ENCODE assay signal across 8 cellular contexts in genomic region chr1:29202584-29203340, GRCh38. TPM values are rescaled to one million over a fixed set of nuclear protein-coding genes. Genes with fewer than 3 reads are reported as not detected.
DNase-seq lines count a peak whose midpoint lies in the region; ATAC-seq, FAIRE-seq and TF ChIP-seq lines count a peak whose summit lies in the region.

No MANE protein-coding gene starts in this region.

- peaks cover 20% of the 10 kb centered on the region for H3K4me1 Mint-ChIP-seq in activated CD8-positive, alpha-beta memory T cell treated with anti-CD3 and anti-CD28 coated beads, Interleukin-2, amount 10 ng/mL, durations not matched to agents 7 days and 5 days
- H3K4me1 Mint-ChIP-seq in endothelial cell (ENCODE audit: unreplicated experiment) (peaks cover 7% of the 10 kb centered on the region), mesothelial cell of epicardium (peaks cover 16% of the 10 kb centered on the region)

- TF ChIP-seq CTCF in endothelial cell (IDR thresholded peaks at IDR 0.05; ENCODE audit: unreplicated experiment) (peak; percentile 96), mesothelial cell of epicardium (IDR thresholded peaks at IDR 0.05; ENCODE audit: unreplicated experiment) (peak; percentile 93)

- no peaks in the 10 kb centered on the region for H3K9me3 Mint-ChIP-seq in activated CD8-positive, alpha-beta memory T cell treated with anti-CD3 and anti-CD28 coated beads, Interleukin-2, amount 10 ng/mL, durations not matched to agents 7 days and 5 days (ENCODE audit: low read depth)
- H3K9me3 Mint-ChIP-seq in endothelial cell (ENCODE audit: unreplicated experiment) (no peaks in the 10 kb centered on the region), mesothelial cell of epicardium (no peaks in the 10 kb centered on the region)

- H3K27me3 Mint-ChIP-seq in activated CD8-positive, alpha-beta memory T cell treated with anti-CD3 and anti-CD28 coated beads, Interleukin-2, amount 10 ng/mL, durations not matched to agents 7 days and 5 days: no peaks in the 10 kb centered on the region
- H3K27me3 Mint-ChIP-seq in endothelial cell (ENCODE audit: unreplicated experiment) (no peaks in the 10 kb centered on the region), mesothelial cell of epicardium (ENCODE audit: low read depth) (no peaks in the 10 kb centered on the region)

- ATAC-seq in GM18867 (IDR thresholded peaks at IDR 0.05; ENCODE audit: unreplicated experiment): peak; percentile 74
- peak; percentile 96 for ATAC-seq in activated CD8-positive, alpha-beta memory T cell treated with anti-CD3 and anti-CD28 coated beads, Interleukin-2, amount 10 ng/mL, durations not matched to agents 7 days and 5 days

- H3K4me1 ChIP-seq in HUES64 (ENCODE audit: insufficient read depth, low read length): peaks cover 13% of the 10 kb centered on the region; the same call in 1 of the 2 replicates
- H3K4me1 ChIP-seq in NT2/D1 (ENCODE audit: insufficient read depth, insufficient read length): peaks cover 10% of the 10 kb centered on the region

- CTCF ChIA-PET in activated CD8-positive, alpha-beta memory T cell treated with anti-CD3 and anti-CD28 coated beads, Interleukin-2, amount 10 ng/mL, durations not matched to agents 7 days and 5 days (lab: Charles Lee): interaction anchor here (0.6 to 10.4 kb wide), 40 partner anchors 9 to 531 kb away, joined by 3 to 247 read pairs (median 4); partner anchors contain the start of gene SRSF4

- H3K4me3 Mint-ChIP-seq in activated CD8-positive, alpha-beta memory T cell treated with anti-CD3 and anti-CD28 coated beads, Interleukin-2, amount 10 ng/mL, durations not matched to agents 7 days and 5 days: no peak overlapping the region
- no peak overlapping the region for H3K4me3 Mint-ChIP-seq in endothelial cell (ENCODE audit: unreplicated experiment)
- H3K4me3 Mint-ChIP-seq in mesothelial cell of epicardium: no peak overlapping the region

- peaks cover 2% of the 10 kb centered on the region for H3K36me3 Mint-ChIP-seq in activated CD8-positive, alpha-beta memory T cell treated with anti-CD3 and anti-CD28 coated beads, Interleukin-2, amount 10 ng/mL, durations not matched to agents 7 days and 5 days
- H3K36me3 Mint-ChIP-seq in endothelial cell (ENCODE audit: low read depth, unreplicated experiment) (peaks cover 16% of the 10 kb centered on the region), mesothelial cell of epicardium (peaks cover 13% of the 10 kb centered on the region)

- H3K36me3 ChIP-seq in HUES64 (ENCODE audit: insufficient read depth, low read length): peaks cover 56% of the 10 kb centered on the region
- peaks cover 83% of the 10 kb centered on the region for H3K36me3 ChIP-seq in NT2/D1 (ENCODE audit: insufficient read depth, insufficient read length, low read length)

- H3K4me3 ChIP-seq in HUES64 (ENCODE audit: low read length) (no peak overlapping the region), NT2/D1 (ENCODE audit: insufficient read length, low read depth) (no peak overlapping the region)

- peak; percentile 99 for FAIRE-seq in A204.1 (lab: Jason Lieb, UNC)

- peak; percentile 98 for DNase-seq in NT2/D1 (ENCODE audit: low read depth, low spot score)
- DNase-seq in activated CD8-positive, alpha-beta memory T cell treated with anti-CD3 and anti-CD28 coated beads, Interleukin-2, amount 10 ng/mL, durations not matched to agents 7 days and 5 days: peak; percentile 93
- peak; percentile 96 for DNase-seq in endothelial cell (ENCODE audit: low spot score)
- DNase-seq in mesothelial cell of epicardium (ENCODE audit: low spot score in 2 of 2, unreplicated experiment in 2 of 2): peak; percentile 92 to 98
- DNase-seq in stimulated activated CD8-positive, alpha-beta memory T cell treated with anti-CD3 and anti-CD28 coated beads, Interleukin-15, amount 100 ng/mL, for 24 hours (ENCODE audit: low read depth): peak; percentile 89

- H3K27ac Mint-ChIP-seq in activated CD8-positive, alpha-beta memory T cell treated with anti-CD3 and anti-CD28 coated beads, Interleukin-2, amount 10 ng/mL, durations not matched to agents 7 days and 5 days: peak overlapping the region; percentile 71
- H3K27ac Mint-ChIP-seq in endothelial cell (ENCODE audit: unreplicated experiment) (peak overlapping the region; percentile 34), mesothelial cell of epicardium (peak overlapping the region; percentile 95)

- H3K27me3 ChIP-seq in HUES64 (ENCODE audit: insufficient read depth, low read length) (no peaks in the 10 kb centered on the region), NT2/D1 (ENCODE audit: insufficient read depth, insufficient read length) (no peaks in the 10 kb centered on the region)

- 37% methylated on average over 14 of the region's 14 CpGs for WGBS in HUES64

- H3K27ac ChIP-seq in HUES64 (ENCODE audit: low read depth, low read length): peak overlapping the region; percentile 14

- no peak overlapping the region for H3K9ac ChIP-seq in HUES64 (ENCODE audit: low read depth, low read length)
- H3K9ac ChIP-seq in NT2/D1 (ENCODE audit: insufficient read length, low read depth): peak overlapping the region; percentile 37

- H3K9me3 ChIP-seq in HUES64 (ENCODE audit: insufficient read depth, low read depth, low read length) (no peaks in the 10 kb centered on the region), NT2/D1 (ENCODE audit: insufficient read depth, low read length) (no peaks in the 10 kb centered on the region)

RNA-seq across cellular contexts. Expression of gene SRSF4, which starts 21.1 kb away (rescaled TPM):
- 56.7 TPM for polyA plus RNA-seq in HUES64 (2013, experiment 1 of 2)
- 67.7 TPM for polyA plus RNA-seq in HUES64 (2013, experiment 2 of 2)
- 100 to 1,000 TPM; 145 to 147 TPM for total RNA-seq in activated CD8-positive, alpha-beta memory T cell treated with anti-CD3 and anti-CD28 coated beads, Interleukin-2, amount 10 ng/mL, durations not matched to agents 7 days and 5 days
- total RNA-seq in endothelial cell (ENCODE audit: unreplicated experiment) (68.6 TPM), mesothelial cell of epicardium (103 to 107 TPM (median 105 TPM) in 3 replicates)

RNA-seq across cellular contexts. Expression of gene MECR, which starts 28.0 kb away (rescaled TPM):
- 24.9 TPM for polyA plus RNA-seq in HUES64 (2013, experiment 1 of 2)
- 26.4 TPM for polyA plus RNA-seq in HUES64 (2013, experiment 2 of 2)
- 10 to 100 TPM; 24.5 to 26.9 TPM for total RNA-seq in activated CD8-positive, alpha-beta memory T cell treated with anti-CD3 and anti-CD28 coated beads, Interleukin-2, amount 10 ng/mL, durations not matched to agents 7 days and 5 days
- total RNA-seq in endothelial cell (ENCODE audit: unreplicated experiment): 20.2 TPM
- 36.6 to 40.0 TPM (median 38.0 TPM) in 3 replicates for total RNA-seq in mesothelial cell of epicardium

RNA-seq across cellular contexts. Expression of gene PTPRU, which starts 33.6 kb away (rescaled TPM):
- polyA plus RNA-seq in HUES64 (2013, experiment 1 of 2): 15.8 TPM
- polyA plus RNA-seq in HUES64 (2013, experiment 2 of 2): 22.9 TPM
- under 1 TPM; 0.47 to 0.64 TPM for total RNA-seq in activated CD8-positive, alpha-beta memory T cell treated with anti-CD3 and anti-CD28 coated beads, Interleukin-2, amount 10 ng/mL, durations not matched to agents 7 days and 5 days
- total RNA-seq in endothelial cell (ENCODE audit: unreplicated experiment): 19.0 TPM
- 143 to 151 TPM (median 145 TPM) in 3 replicates for total RNA-seq in mesothelial cell of epicardium

Comparison
In these comparisons a context has a peak if more than half of its experiments do, and no peak if none do; other contexts are left out.
1. H3K27ac Mint-ChIP-seq: peak in every context shown above with its lines; median percentile 95 in mesothelial cell of epicardium; 71 in activated CD8-positive, alpha-beta memory T cell treated with anti-CD3 and anti-CD28 coated beads, Interleukin-2, amount 10 ng/mL, durations not matched to agents 7 days and 5 days; 34 in endothelial cell.
2. RNA of gene PTPRU, which starts 33.6 kb away (total RNA-seq): 143 to 151 TPM in mesothelial cell of epicardium and 19.0 TPM in endothelial cell (single experiment); 0.47 to 0.64 TPM in activated CD8-positive, alpha-beta memory T cell treated with anti-CD3 and anti-CD28 coated beads, Interleukin-2, amount 10 ng/mL, durations not matched to agents 7 days and 5 days; every median in the first group is over 10 times any median in the second.
3. Peak in every context shown above with its lines, with median percentiles within 50 percentile points of each other: DNase-seq.